In the genomic region with DNA sequence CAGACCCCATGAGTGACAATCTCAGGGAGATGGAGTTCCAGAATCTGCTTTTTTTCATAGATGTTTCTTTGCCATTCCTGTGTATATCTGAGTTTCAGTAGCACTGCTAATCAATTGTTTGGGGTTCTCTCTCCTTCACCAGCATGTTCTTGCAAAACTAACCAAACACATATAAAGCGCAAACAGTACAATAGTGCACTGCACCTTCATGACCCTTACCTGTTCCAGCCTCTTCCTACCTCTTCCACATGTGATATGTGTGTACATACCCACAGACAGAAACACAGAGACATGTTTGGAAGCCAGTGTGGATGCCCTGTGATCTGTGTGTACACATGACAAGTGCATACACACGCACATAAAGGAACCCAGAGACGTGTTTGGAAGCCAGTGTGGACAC, we compare ENCODE assay signal across 10 cellular contexts. TPM values are rescaled to one million over a fixed set of nuclear protein-coding genes. Genes with fewer than 3 reads are reported as not detected.
DNase-seq lines count a peak whose midpoint lies in the region; ATAC-seq, FAIRE-seq and TF ChIP-seq lines count a peak whose summit lies in the region.
"Had no signal": no experiment of that assay in that cellular context is flagged by ENCODE, and none has a peak within 500 bp of the region (broad histone marks: within the 10 kb centered on the region; RNA-seq: fewer than 3 reads in every experiment).

No MANE protein-coding gene starts in this region.

- H3K4me1 Mint-ChIP-seq in activated T-cell treated with anti-CD3 and anti-CD28 coated beads, Interleukin-2, amount 50 U/mL, for 4 hours (ENCODE audit: low read depth) = peaks cover 31% of the 10 kb centered on the region
- peaks cover 41% of the 10 kb centered on the region for H3K4me1 Mint-ChIP-seq in activated CD8-positive, alpha-beta T cell treated with anti-CD3 and anti-CD28 coated beads, Interleukin-2, amount 10 ng/mL, durations not matched to agents 7 days and 5 days (ENCODE audit: low read depth)
- peaks cover 36% of the 10 kb centered on the region for H3K4me1 Mint-ChIP-seq in stimulated activated naive CD8-positive, alpha-beta T cell treated with anti-CD3 and anti-CD28 coated beads, Interleukin-15, amount 100 ng/mL, for 72 hours

- H3K36me3 Mint-ChIP-seq in activated T-cell treated with anti-CD3 and anti-CD28 coated beads, Interleukin-2, amount 50 U/mL, for 4 hours (ENCODE audit: insufficient read depth) = peaks cover 18% of the 10 kb centered on the region
- H3K36me3 Mint-ChIP-seq in activated CD8-positive, alpha-beta T cell treated with anti-CD3 and anti-CD28 coated beads, Interleukin-2, amount 10 ng/mL, durations not matched to agents 7 days and 5 days (ENCODE audit: low read depth) = peaks cover 49% of the 10 kb centered on the region

- H3K9me3 Mint-ChIP-seq in activated T-cell treated with anti-CD3 and anti-CD28 coated beads, Interleukin-2, amount 50 U/mL, for 4 hours = no peaks in the 10 kb centered on the region
- no peaks in the 10 kb centered on the region for H3K9me3 Mint-ChIP-seq in activated CD8-positive, alpha-beta T cell treated with anti-CD3 and anti-CD28 coated beads, Interleukin-2, amount 10 ng/mL, durations not matched to agents 7 days and 5 days (ENCODE audit: insufficient read depth)
- H3K9me3 Mint-ChIP-seq in stimulated activated naive CD8-positive, alpha-beta T cell treated with anti-CD3 and anti-CD28 coated beads, Interleukin-15, amount 100 ng/mL, for 72 hours = no peaks in the 10 kb centered on the region

- no peaks in the 10 kb centered on the region for H3K27me3 Mint-ChIP-seq in activated T-cell treated with anti-CD3 and anti-CD28 coated beads, Interleukin-2, amount 50 U/mL, for 4 hours (ENCODE audit: low read depth)
- H3K27me3 Mint-ChIP-seq in activated CD8-positive, alpha-beta T cell treated with anti-CD3 and anti-CD28 coated beads, Interleukin-2, amount 10 ng/mL, durations not matched to agents 7 days and 5 days (ENCODE audit: low read depth) = no peaks in the 10 kb centered on the region
- no peaks in the 10 kb centered on the region for H3K27me3 Mint-ChIP-seq in stimulated activated naive CD8-positive, alpha-beta T cell treated with anti-CD3 and anti-CD28 coated beads, Interleukin-15, amount 100 ng/mL, for 72 hours

- no peak for ATAC-seq in activated T-cell treated with anti-CD3 and anti-CD28 coated beads, Interleukin-2, amount 50 U/mL, for 4 hours
- no peak for ATAC-seq in activated CD8-positive, alpha-beta T cell treated with anti-CD3 and anti-CD28 coated beads, Interleukin-2, amount 10 ng/mL, durations not matched to agents 7 days and 5 days
- ATAC-seq in stimulated activated naive CD8-positive, alpha-beta T cell treated with anti-CD3 and anti-CD28 coated beads, Interleukin-15, amount 100 ng/mL, for 72 hours = no peak

- no peaks in the 10 kb centered on the region for H3K9me3 ChIP-seq in iPS-18c (ENCODE audit: control insufficient read depth, insufficient read depth, low read length)
- H3K9me3 ChIP-seq: pancreas, thyroid gland had no signal

- no peak for DNase-seq in activated T-cell treated with anti-CD3 and anti-CD28 coated beads, Interleukin-2, amount 50 U/mL, for 4 hours
- DNase-seq in activated T-cell treated with anti-CD3 and anti-CD28 coated beads, Interleukin-2, amount 50 U/mL, for 1 hour = no peak
- no peak for DNase-seq in activated CD8-positive, alpha-beta T cell treated with anti-CD3 and anti-CD28 coated beads, Interleukin-2, amount 10 ng/mL, durations not matched to agents 7 days and 5 days
- DNase-seq in stimulated activated naive CD8-positive, alpha-beta T cell treated with anti-CD3 and anti-CD28 coated beads, Interleukin-15, amount 100 ng/mL, for 72 hours = no peak
- DNase-seq in H54 (ENCODE audit: insufficient read length, low spot score) (no peak), nucleus accumbens (lab: John Stamatoyannopoulos, UW) (no peak)
- no peak for DNase-seq in stimulated activated CD4-positive, alpha-beta T cell treated with anti-CD3 and anti-CD28 coated beads, Interleukin-4, amount 100 ng/mL, for 4 hours

- TF ChIP-seq POLR2A in H54 (IDR thresholded peaks at IDR 0.05; ENCODE audit: low read depth, low read length) = no peak

- CTCF ChIA-PET in activated CD8-positive, alpha-beta T cell treated with anti-CD3 and anti-CD28 coated beads, Interleukin-2, amount 10 ng/mL, durations not matched to agents 7 days and 5 days (lab: Charles Lee) = interaction anchor here (3.4 kb wide), 1 partner anchor 8 kb away, joined by 23 read pairs; no protein-coding TSS in a partner anchor

- POLR2A ChIA-PET in activated CD8-positive, alpha-beta T cell treated with anti-CD3 and anti-CD28 coated beads, Interleukin-2, amount 10 ng/mL, durations not matched to agents 7 days and 5 days (lab: Charles Lee) = interaction anchor here (3.4 kb wide), 1 partner anchor 41 kb away, joined by 18 read pairs; the partner anchor contains the start of gene RNASET2

- H3K27ac Mint-ChIP-seq in activated CD8-positive, alpha-beta T cell treated with anti-CD3 and anti-CD28 coated beads, Interleukin-2, amount 10 ng/mL, durations not matched to agents 7 days and 5 days = peak overlapping the region; percentile 76
- H3K27ac Mint-ChIP-seq in stimulated activated naive CD8-positive, alpha-beta T cell treated with anti-CD3 and anti-CD28 coated beads, Interleukin-15, amount 100 ng/mL, for 72 hours = no peak overlapping the region

- H3K4me3 ChIP-seq in iPS-18c (ENCODE audit: insufficient read depth, low read depth, low read length) = peak overlapping the region; percentile 87

- peak overlapping the region; percentile 80 for H3K4me3 Mint-ChIP-seq in activated T-cell treated with anti-CD3 and anti-CD28 coated beads, Interleukin-2, amount 50 U/mL, for 4 hours
- H3K4me3 Mint-ChIP-seq in activated CD8-positive, alpha-beta T cell treated with anti-CD3 and anti-CD28 coated beads, Interleukin-2, amount 10 ng/mL, durations not matched to agents 7 days and 5 days = peak overlapping the region; percentile 81
- peak overlapping the region; percentile 69 to 90 for H3K4me3 Mint-ChIP-seq in stimulated activated naive CD8-positive, alpha-beta T cell treated with anti-CD3 and anti-CD28 coated beads, Interleukin-15, amount 100 ng/mL, for 72 hours

- no peak for FAIRE-seq in H54 (lab: Jason Lieb, UNC)
- FAIRE-seq: pancreas had no signal

RNA-seq across cellular contexts. Expression of gene CEP43, which starts 1.8 kb away (rescaled TPM):
- 10 to 100 TPM; 19.5 to 20.2 (median 19.5) TPM for total RNA-seq in activated T-cell treated with anti-CD3 and anti-CD28 coated beads, Interleukin-2, amount 50 U/mL, for 4 hours
- total RNA-seq in activated CD8-positive, alpha-beta T cell treated with anti-CD3 and anti-CD28 coated beads, Interleukin-2, amount 10 ng/mL, durations not matched to agents 7 days and 5 days = 10 to 100 TPM; 25.6 to 28.1 TPM

RNA-seq across cellular contexts. Expression of gene RNASET2, which starts 41.0 kb away (rescaled TPM):
- 10 to 100 TPM; 43.7 to 67.3 (median 49.4) TPM for total RNA-seq in activated T-cell treated with anti-CD3 and anti-CD28 coated beads, Interleukin-2, amount 50 U/mL, for 4 hours
- total RNA-seq in activated CD8-positive, alpha-beta T cell treated with anti-CD3 and anti-CD28 coated beads, Interleukin-2, amount 10 ng/mL, durations not matched to agents 7 days and 5 days = 10 to 100 TPM; 46.9 to 48.7 TPM
